1 cellular context compared by ENCODE assay signal in the genomic region with DNA sequence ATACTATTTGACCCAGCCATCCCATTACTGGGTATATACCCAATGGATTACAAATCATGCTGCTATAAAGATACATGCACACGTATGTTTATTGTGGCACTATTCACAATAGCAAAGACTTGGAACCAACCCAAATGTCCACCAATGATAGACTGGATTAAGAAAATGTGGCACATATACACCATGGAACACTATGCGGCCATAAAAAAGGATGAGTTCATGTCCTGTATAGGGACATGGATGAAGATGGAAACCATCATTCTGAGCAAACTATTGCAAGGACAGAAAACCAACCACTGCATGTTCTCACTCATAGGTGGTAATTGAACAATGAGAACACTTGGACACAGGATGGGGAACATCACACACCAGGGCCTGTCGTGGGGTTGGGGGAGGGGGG.
TF ChIP-seq lines count a peak whose summit lies in the region.

No MANE protein-coding gene starts in this region.

TF ChIP-seq in HEK293, 187 proteins besides CTCF, POLR2A, EP300 and RAD21:
- TF ChIP-seq ZNF146 (tag by site-specific recombination; IDR thresholded peaks at IDR 0.05), result peak; percentile 73; the same call in 1 of the 2 replicates
